In the genomic region with DNA sequence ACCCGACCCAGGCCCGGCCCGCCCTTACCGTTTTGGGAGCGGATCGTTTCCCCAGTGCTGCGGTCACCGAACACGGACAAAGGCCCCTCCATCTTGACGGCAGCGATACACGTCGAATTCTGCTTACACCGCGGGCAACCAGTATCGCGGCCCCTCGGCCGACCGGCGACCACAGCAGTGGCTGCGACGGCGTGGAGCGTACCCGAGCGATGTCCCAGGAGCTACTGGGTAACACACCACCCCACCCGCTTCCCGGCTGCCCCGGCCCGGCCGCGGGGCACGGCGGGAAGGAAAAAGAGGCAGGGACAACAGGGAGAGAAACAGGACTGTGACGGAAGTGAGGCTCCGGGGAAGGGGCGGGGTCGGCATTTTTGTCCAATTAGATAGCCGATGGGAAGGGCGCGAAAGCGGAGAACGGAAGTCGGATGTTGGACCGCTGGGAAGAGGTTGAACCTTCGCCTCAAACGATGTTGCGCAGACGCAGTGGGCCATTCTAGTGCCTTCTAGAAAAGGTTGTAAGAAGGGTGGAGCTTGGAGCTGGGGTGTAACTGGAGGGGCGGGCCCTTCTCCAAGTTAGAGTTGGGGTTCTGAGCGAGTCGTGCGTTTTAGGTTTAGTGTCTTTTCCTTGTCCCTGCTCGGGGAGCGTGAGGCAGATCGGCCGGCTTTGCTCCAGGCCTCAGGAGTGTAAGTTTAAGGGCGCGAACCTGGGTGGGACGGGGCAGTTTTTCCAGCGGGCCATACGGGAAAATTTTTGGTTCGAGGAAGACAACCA, we compare ENCODE assay signal across 1 cellular context.
TF ChIP-seq lines count a peak whose summit lies in the region.

A gene (minus strand): TSS at position 226 of the 772 bp plus-strand sequence. CDS start 134 bp downstream, at position 92.

TF ChIP-seq in K562, 482 proteins besides CTCF, POLR2A, EP300 and RAD21 (continued from another document and continues in another):
- TF ChIP-seq, protein P1, sequence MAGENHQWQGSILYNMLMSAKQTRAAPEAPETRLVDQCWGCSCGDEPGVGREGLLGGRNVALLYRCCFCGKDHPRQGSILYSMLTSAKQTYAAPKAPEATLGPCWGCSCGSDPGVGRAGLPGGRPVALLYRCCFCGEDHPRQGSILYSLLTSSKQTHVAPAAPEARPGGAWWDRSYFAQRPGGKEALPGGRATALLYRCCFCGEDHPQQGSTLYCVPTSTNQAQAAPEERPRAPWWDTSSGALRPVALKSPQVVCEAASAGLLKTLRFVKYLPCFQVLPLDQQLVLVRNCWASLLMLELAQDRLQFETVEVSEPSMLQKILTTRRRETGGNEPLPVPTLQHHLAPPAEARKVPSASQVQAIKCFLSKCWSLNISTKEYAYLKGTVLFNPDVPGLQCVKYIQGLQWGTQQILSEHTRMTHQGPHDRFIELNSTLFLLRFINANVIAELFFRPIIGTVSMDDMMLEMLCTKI (IDR thresholded peaks at IDR 0.05; ENCODE audit: partially characterized antibody), result no peak
- TF ChIP-seq CAMTA2 (CRISPR knock-in tag; conservative IDR thresholded peaks at IDR 0.05), result 0 out of 2 replicates have a peak, but pooled peaks have one; percentile 48
- TF ChIP-seq ZNF143 (CRISPR knock-in tag; IDR thresholded peaks at IDR 0.05), result peak; percentile 86
- peak; percentile 45; the same call in 1 of the 2 replicates for TF ChIP-seq ZNF23 (CRISPR knock-in tag; IDR thresholded peaks at IDR 0.05)
- peak; percentile 54 for TF ChIP-seq NFIC (IDR thresholded peaks at IDR 0.05)
- no peak for TF ChIP-seq SMAD3 (CRISPR knock-in tag; conservative IDR thresholded peaks at IDR 0.05)
- peak; percentile 99 for TF ChIP-seq NRF1 (conservative IDR thresholded peaks at IDR 0.05 in 1 of 2, IDR thresholded peaks at IDR 0.05 in 1 of 2)
- TF ChIP-seq PHB (CRISPR knock-in tag; IDR thresholded peaks at IDR 0.05), result 0 out of 2 replicates have a peak, but pooled peaks have one; percentile 36
- TF ChIP-seq MBD2 (IDR thresholded peaks at IDR 0.05; ENCODE audit: borderline replicate concordance, low read depth), result peak; percentile 77
- peak; percentile 73; the same call in 1 of the 2 replicates for TF ChIP-seq HSF4 (CRISPR knock-in tag; IDR thresholded peaks at IDR 0.05; ENCODE audit: borderline replicate concordance)
- TF ChIP-seq TEAD1 (CRISPR knock-in tag; IDR thresholded peaks at IDR 0.05), result peak; percentile 17 to 85; a peak in 2 of 4 replicates
- peak; percentile 64; the same call in 1 of the 2 replicates for TF ChIP-seq SIN3B (IDR thresholded peaks at IDR 0.05; ENCODE audit: low read depth)
- no peak for TF ChIP-seq GATAD2B (IDR thresholded peaks at IDR 0.05; ENCODE audit: borderline replicate concordance)
- TF ChIP-seq, protein P2, sequence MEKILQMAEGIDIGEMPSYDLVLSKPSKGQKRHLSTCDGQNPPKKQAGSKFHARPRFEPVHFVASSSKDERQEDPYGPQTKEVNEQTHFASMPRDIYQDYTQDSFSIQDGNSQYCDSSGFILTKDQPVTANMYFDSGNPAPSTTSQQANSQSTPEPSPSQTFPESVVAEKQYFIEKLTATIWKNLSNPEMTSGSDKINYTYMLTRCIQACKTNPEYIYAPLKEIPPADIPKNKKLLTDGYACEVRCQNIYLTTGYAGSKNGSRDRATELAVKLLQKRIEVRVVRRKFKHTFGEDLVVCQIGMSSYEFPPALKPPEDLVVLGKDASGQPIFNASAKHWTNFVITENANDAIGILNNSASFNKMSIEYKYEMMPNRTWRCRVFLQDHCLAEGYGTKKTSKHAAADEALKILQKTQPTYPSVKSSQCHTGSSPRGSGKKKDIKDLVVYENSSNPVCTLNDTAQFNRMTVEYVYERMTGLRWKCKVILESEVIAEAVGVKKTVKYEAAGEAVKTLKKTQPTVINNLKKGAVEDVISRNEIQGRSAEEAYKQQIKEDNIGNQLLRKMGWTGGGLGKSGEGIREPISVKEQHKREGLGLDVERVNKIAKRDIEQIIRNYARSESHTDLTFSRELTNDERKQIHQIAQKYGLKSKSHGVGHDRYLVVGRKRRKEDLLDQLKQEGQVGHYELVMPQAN (IDR thresholded peaks at IDR 0.05; ENCODE audit: borderline replicate concordance), result peak; percentile 69; the same call in 1 of the 2 replicates
- no peak for TF ChIP-seq RBM39 (optimal IDR thresholded peaks at IDR 0.05; ENCODE audit: low read depth, low read length)
- TF ChIP-seq NCOR1 (IDR thresholded peaks at IDR 0.05), result no peak
- no peak for TF ChIP-seq XRCC3 (IDR thresholded peaks at IDR 0.05)
- TF ChIP-seq, protein P3, sequence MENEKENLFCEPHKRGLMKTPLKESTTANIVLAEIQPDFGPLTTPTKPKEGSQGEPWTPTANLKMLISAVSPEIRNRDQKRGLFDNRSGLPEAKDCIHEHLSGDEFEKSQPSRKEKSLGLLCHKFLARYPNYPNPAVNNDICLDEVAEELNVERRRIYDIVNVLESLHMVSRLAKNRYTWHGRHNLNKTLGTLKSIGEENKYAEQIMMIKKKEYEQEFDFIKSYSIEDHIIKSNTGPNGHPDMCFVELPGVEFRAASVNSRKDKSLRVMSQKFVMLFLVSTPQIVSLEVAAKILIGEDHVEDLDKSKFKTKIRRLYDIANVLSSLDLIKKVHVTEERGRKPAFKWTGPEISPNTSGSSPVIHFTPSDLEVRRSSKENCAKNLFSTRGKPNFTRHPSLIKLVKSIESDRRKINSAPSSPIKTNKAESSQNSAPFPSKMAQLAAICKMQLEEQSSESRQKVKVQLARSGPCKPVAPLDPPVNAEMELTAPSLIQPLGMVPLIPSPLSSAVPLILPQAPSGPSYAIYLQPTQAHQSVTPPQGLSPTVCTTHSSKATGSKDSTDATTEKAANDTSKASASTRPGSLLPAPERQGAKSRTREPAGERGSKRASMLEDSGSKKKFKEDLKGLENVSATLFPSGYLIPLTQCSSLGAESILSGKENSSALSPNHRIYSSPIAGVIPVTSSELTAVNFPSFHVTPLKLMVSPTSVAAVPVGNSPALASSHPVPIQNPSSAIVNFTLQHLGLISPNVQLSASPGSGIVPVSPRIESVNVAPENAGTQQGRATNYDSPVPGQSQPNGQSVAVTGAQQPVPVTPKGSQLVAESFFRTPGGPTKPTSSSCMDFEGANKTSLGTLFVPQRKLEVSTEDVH (IDR thresholded peaks at IDR 0.05; ENCODE audit: low read depth, partially characterized antibody), result peak; percentile 97
- peak; percentile 62 for TF ChIP-seq CREB1 (IDR thresholded peaks at IDR 0.05)
- no peak; the same call in 1 of the 2 replicates for TF ChIP-seq CREB1 (CRISPR knock-in tag; IDR thresholded peaks at IDR 0.05)
- TF ChIP-seq SPI1 (IDR thresholded peaks at IDR 0.05; ENCODE audit: borderline replicate concordance, low read depth, low read length), result peak; percentile 84
- peak; percentile 81; the same call in 1 of the 2 replicates for TF ChIP-seq GABPB1 (CRISPR knock-in tag; IDR thresholded peaks at IDR 0.05)
- peak; percentile 63 for TF ChIP-seq BHLHE40 (IDR thresholded peaks at IDR 0.05; ENCODE audit: low read length)
- TF ChIP-seq ZNF561 (CRISPR knock-in tag; conservative IDR thresholded peaks at IDR 0.05), result 0 out of 2 replicates have a peak, but pooled peaks have one; percentile 47
- TF ChIP-seq POLR2AphosphoS5 (IDR thresholded peaks at IDR 0.05; ENCODE audit: control insufficient read depth, insufficient read depth, low read depth, low read length), result peak; percentile 93
- TF ChIP-seq HNRNPL (IDR thresholded peaks at IDR 0.05; ENCODE audit: low read depth, low read length), result no peak
- TF ChIP-seq SP1 (CRISPR knock-in tag; IDR thresholded peaks at IDR 0.05), result peak; percentile 74
- TF ChIP-seq, protein P4, sequence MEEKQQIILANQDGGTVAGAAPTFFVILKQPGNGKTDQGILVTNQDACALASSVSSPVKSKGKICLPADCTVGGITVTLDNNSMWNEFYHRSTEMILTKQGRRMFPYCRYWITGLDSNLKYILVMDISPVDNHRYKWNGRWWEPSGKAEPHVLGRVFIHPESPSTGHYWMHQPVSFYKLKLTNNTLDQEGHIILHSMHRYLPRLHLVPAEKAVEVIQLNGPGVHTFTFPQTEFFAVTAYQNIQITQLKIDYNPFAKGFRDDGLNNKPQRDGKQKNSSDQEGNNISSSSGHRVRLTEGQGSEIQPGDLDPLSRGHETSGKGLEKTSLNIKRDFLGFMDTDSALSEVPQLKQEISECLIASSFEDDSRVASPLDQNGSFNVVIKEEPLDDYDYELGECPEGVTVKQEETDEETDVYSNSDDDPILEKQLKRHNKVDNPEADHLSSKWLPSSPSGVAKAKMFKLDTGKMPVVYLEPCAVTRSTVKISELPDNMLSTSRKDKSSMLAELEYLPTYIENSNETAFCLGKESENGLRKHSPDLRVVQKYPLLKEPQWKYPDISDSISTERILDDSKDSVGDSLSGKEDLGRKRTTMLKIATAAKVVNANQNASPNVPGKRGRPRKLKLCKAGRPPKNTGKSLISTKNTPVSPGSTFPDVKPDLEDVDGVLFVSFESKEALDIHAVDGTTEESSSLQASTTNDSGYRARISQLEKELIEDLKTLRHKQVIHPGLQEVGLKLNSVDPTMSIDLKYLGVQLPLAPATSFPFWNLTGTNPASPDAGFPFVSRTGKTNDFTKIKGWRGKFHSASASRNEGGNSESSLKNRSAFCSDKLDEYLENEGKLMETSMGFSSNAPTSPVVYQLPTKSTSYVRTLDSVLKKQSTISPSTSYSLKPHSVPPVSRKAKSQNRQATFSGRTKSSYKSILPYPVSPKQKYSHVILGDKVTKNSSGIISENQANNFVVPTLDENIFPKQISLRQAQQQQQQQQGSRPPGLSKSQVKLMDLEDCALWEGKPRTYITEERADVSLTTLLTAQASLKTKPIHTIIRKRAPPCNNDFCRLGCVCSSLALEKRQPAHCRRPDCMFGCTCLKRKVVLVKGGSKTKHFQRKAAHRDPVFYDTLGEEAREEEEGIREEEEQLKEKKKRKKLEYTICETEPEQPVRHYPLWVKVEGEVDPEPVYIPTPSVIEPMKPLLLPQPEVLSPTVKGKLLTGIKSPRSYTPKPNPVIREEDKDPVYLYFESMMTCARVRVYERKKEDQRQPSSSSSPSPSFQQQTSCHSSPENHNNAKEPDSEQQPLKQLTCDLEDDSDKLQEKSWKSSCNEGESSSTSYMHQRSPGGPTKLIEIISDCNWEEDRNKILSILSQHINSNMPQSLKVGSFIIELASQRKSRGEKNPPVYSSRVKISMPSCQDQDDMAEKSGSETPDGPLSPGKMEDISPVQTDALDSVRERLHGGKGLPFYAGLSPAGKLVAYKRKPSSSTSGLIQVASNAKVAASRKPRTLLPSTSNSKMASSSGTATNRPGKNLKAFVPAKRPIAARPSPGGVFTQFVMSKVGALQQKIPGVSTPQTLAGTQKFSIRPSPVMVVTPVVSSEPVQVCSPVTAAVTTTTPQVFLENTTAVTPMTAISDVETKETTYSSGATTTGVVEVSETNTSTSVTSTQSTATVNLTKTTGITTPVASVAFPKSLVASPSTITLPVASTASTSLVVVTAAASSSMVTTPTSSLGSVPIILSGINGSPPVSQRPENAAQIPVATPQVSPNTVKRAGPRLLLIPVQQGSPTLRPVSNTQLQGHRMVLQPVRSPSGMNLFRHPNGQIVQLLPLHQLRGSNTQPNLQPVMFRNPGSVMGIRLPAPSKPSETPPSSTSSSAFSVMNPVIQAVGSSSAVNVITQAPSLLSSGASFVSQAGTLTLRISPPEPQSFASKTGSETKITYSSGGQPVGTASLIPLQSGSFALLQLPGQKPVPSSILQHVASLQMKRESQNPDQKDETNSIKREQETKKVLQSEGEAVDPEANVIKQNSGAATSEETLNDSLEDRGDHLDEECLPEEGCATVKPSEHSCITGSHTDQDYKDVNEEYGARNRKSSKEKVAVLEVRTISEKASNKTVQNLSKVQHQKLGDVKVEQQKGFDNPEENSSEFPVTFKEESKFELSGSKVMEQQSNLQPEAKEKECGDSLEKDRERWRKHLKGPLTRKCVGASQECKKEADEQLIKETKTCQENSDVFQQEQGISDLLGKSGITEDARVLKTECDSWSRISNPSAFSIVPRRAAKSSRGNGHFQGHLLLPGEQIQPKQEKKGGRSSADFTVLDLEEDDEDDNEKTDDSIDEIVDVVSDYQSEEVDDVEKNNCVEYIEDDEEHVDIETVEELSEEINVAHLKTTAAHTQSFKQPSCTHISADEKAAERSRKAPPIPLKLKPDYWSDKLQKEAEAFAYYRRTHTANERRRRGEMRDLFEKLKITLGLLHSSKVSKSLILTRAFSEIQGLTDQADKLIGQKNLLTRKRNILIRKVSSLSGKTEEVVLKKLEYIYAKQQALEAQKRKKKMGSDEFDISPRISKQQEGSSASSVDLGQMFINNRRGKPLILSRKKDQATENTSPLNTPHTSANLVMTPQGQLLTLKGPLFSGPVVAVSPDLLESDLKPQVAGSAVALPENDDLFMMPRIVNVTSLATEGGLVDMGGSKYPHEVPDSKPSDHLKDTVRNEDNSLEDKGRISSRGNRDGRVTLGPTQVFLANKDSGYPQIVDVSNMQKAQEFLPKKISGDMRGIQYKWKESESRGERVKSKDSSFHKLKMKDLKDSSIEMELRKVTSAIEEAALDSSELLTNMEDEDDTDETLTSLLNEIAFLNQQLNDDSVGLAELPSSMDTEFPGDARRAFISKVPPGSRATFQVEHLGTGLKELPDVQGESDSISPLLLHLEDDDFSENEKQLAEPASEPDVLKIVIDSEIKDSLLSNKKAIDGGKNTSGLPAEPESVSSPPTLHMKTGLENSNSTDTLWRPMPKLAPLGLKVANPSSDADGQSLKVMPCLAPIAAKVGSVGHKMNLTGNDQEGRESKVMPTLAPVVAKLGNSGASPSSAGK (IDR thresholded peaks at IDR 0.05), result no peak
- TF ChIP-seq POLR2B (IDR thresholded peaks at IDR 0.05; ENCODE audit: low read depth, partially characterized antibody), result peak; percentile 97
- TF ChIP-seq, protein P5, sequence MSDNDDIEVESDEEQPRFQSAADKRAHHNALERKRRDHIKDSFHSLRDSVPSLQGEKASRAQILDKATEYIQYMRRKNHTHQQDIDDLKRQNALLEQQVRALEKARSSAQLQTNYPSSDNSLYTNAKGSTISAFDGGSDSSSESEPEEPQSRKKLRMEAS (CRISPR knock-in tag; IDR thresholded peaks at IDR 0.05), result peak; percentile 39; the same call in 1 of the 2 replicates
- TF ChIP-seq, protein P6, sequence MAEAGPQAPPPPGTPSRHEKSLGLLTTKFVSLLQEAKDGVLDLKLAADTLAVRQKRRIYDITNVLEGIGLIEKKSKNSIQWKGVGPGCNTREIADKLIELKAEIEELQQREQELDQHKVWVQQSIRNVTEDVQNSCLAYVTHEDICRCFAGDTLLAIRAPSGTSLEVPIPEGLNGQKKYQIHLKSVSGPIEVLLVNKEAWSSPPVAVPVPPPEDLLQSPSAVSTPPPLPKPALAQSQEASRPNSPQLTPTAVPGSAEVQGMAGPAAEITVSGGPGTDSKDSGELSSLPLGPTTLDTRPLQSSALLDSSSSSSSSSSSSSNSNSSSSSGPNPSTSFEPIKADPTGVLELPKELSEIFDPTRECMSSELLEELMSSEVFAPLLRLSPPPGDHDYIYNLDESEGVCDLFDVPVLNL (CRISPR knock-in tag; IDR thresholded peaks at IDR 0.05; ENCODE audit: low read depth), result peak; percentile 87
- TF ChIP-seq KLF6 (CRISPR knock-in tag; IDR thresholded peaks at IDR 0.05; ENCODE audit: borderline replicate concordance), result peak; percentile 74; the same call in 1 of the 2 replicates
- TF ChIP-seq, protein P7, sequence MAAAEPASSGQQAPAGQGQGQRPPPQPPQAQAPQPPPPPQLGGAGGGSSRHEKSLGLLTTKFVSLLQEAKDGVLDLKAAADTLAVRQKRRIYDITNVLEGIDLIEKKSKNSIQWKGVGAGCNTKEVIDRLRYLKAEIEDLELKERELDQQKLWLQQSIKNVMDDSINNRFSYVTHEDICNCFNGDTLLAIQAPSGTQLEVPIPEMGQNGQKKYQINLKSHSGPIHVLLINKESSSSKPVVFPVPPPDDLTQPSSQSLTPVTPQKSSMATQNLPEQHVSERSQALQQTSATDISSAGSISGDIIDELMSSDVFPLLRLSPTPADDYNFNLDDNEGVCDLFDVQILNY (CRISPR knock-in tag; IDR thresholded peaks at IDR 0.05), result peak; percentile 31; the same call in 1 of the 2 replicates
